Comparison of ENCODE assay signal across 7 cellular contexts in the genomic region with DNA sequence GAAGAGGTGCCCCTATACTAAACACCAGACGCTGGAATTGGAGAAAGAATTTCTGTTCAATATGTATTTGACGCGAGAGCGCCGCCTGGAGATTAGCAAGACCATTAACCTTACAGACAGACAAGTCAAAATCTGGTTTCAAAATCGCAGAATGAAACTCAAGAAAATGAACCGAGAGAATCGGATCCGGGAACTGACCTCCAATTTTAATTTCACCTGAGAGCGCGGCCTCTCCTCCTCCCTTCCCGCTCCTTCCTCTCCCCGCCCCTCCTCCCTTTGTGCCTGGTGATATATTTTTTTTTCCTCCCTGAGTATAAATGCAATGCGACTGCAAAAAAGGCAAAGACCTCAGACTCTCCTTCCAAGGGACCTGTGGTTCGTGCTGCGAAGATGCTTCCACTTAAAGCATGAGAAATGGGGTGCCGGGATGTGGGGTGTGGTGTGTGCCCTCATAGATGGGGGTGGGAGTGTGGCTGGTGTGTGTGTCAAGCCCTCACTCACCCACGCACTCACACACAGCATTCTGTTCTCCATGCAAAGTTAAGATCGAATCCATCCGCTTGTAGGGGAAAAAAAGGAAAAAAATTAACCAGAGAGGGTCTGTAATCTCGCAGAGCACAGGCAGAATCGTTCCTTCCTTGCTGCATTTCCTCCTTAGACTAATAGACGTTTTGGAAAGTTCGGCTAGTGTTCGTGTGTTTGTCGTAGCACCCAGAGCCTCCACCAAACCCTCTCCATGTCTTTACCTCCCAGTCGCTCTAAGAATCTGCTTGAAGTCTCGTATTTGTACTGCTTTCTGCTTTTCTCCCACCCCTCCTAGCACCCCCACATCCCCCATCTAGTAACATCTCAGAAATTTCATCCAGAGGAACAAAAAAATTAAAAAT. TPM values are rescaled to one million over a fixed set of nuclear protein-coding genes. Genes with fewer than 3 reads are reported as not detected.
A peak's percentile ranks its signal among the peaks of the same experiment; 100 is the strongest.
DNase-seq lines count a peak whose midpoint lies in the region; ATAC-seq and TF ChIP-seq lines count a peak whose summit lies in the region.

No MANE protein-coding gene starts in this region.

- no peaks in the 10 kb centered on the region for H3F3A ChIP-seq in smooth muscle cell (ENCODE audit: low read depth)

- no peaks in the 10 kb centered on the region for H3K9me2 ChIP-seq in HCT116 (ENCODE audit: insufficient read depth)

- ATAC-seq in DND-41 (ENCODE audit: insufficient read depth, low read depth) (peak; percentile 79), HCT116 (peak; percentile 57), GM18907 (IDR thresholded peaks at IDR 0.05; ENCODE audit: unreplicated experiment) (no peak)

- H3K4me3 ChIP-seq in DND-41 (ENCODE audit: low read depth in 1 of 2, low read length in 2 of 2) (peak overlapping the region in 1 of 2 experiments; percentile 31; a peak in 2 of 4 replicates), HCT116 (replicated peaks in 1 of 2; ENCODE audit: low read depth in 1 of 2, low read length in 2 of 2) (peak overlapping the region; percentile 30 to 49), fibroblast of mammary gland (ENCODE audit: control insufficient read depth, low read depth, low read length) (peak overlapping the region; percentile 40), smooth muscle cell (no peak overlapping the region)

- H3K27ac ChIP-seq in DND-41 (ENCODE audit: low read length): no peak overlapping the region
- no peak overlapping the region for H3K27ac ChIP-seq in HCT116 (ENCODE audit: low read depth, low read length)
- H3K27ac ChIP-seq in RWPE1: no peak overlapping the region
- no peak overlapping the region for H3K27ac ChIP-seq in smooth muscle cell (ENCODE audit: low read depth)

- no peaks in the 10 kb centered on the region for H3K79me2 ChIP-seq in DND-41 (ENCODE audit: insufficient read depth, low read length)
- no peaks in the 10 kb centered on the region for H3K79me2 ChIP-seq in HCT116 (ENCODE audit: insufficient read depth, low read length)
- no peaks in the 10 kb centered on the region for H3K79me2 ChIP-seq in smooth muscle cell (ENCODE audit: low read depth)

- peak; percentile 77 for TF ChIP-seq RAD21 in HCT116 (IDR thresholded peaks at IDR 0.05; ENCODE audit: low read depth)

- peaks cover 13% of the 10 kb centered on the region for H3K4me1 ChIP-seq in DND-41 (ENCODE audit: insufficient read depth, low read length)
- peaks cover 9 to 25% of the 10 kb centered on the region in 2 experiments for H3K4me1 ChIP-seq in HCT116 (ENCODE audit: control insufficient read depth in 1 of 2, insufficient read depth in 2 of 2, low read length in 2 of 2)
- no peaks in the 10 kb centered on the region for H3K4me1 ChIP-seq in smooth muscle cell (ENCODE audit: low read depth)

- RAD21 ChIA-PET in HCT116 (lab: Charles Lee; ENCODE audit: low non-redundant PET in 1 of 2, low total read pairs in 2 of 2, uncharacterized antibody in 2 of 2, unreplicated experiment in 2 of 2): interaction anchor here in 1 of 2 experiments (0.7 kb wide), 1 partner anchor 200 kb away, joined by 3 read pairs; no protein-coding TSS in a partner anchor

- no peak for TF ChIP-seq POLR2A in HCT116 (IDR thresholded peaks at IDR 0.05; ENCODE audit: borderline replicate concordance, extremely low read depth, insufficient read depth, insufficient read length)

- no peak overlapping the region for H3K9ac ChIP-seq in DND-41 (ENCODE audit: low read depth, low read length)
- peak overlapping the region; percentile 45 for H3K9ac ChIP-seq in HCT116 (ENCODE audit: low read length)
- no peak overlapping the region for H3K9ac ChIP-seq in smooth muscle cell (ENCODE audit: low read depth)

- H3K9me3 ChIP-seq in DND-41 (ENCODE audit: insufficient read depth, low read length, severe bottlenecking): no peaks in the 10 kb centered on the region
- no peaks in the 10 kb centered on the region for H3K9me3 ChIP-seq in HCT116 (ENCODE audit: control insufficient read depth in 1 of 2, insufficient read depth in 1 of 2, low read depth in 1 of 2, low read length in 2 of 2)
- no peaks in the 10 kb centered on the region for H3K9me3 ChIP-seq in smooth muscle cell (replicated peaks; ENCODE audit: low read depth)

- CTCF ChIA-PET in HCT116 (lab: Charles Lee) (interaction anchor here (0.8 to 5.7 kb wide), 7 partner anchors 17 to 220 kb away, joined by 3 to 35 read pairs (median 3); no protein-coding TSS in a partner anchor), RWPE1 (lab: Yijun Ruan, JAX) (interaction anchor here (0.7 to 1.5 kb wide), 3 partner anchors 13 to 212 kb away, joined by 3 to 9 read pairs (median 9); no protein-coding TSS in a partner anchor)

- POLR2A ChIA-PET in HCT116 (lab: Charles Lee) (interaction anchor here (0.6 to 1.1 kb wide), 2 partner anchors 10 to 474 kb away, joined by 3 read pairs; a partner anchor contains a TSS), RWPE1 (lab: Yijun Ruan, JAX; ENCODE audit: low non-redundant PET) (no interaction called here)

- H3K27me3 ChIP-seq in DND-41 (ENCODE audit: insufficient read depth, low read length, poor library complexity): peaks cover 75% of the 10 kb centered on the region
- no peaks in the 10 kb centered on the region for H3K27me3 ChIP-seq in HCT116 (ENCODE audit: insufficient read depth, low read length)
- peaks cover 100% of the 10 kb centered on the region for H3K27me3 ChIP-seq in smooth muscle cell (ENCODE audit: low read depth)

- peak; percentile 73 for TF ChIP-seq CTCF in DND-41 (IDR thresholded peaks at IDR 0.05; ENCODE audit: borderline replicate concordance, extremely low read depth, low read length, poor library complexity, severe bottlenecking)
- peak; percentile 52 to 81 (median 67) for TF ChIP-seq CTCF in HCT116 (IDR thresholded peaks at IDR 0.05 in 2 of 3, conservative IDR thresholded peaks at IDR 0.05 in 1 of 3; ENCODE audit: borderline replicate concordance in 1 of 3, insufficient read depth in 1 of 3, low read depth in 2 of 3, low read length in 2 of 3)
- TF ChIP-seq CTCF in RWPE1 (conservative IDR thresholded peaks at IDR 0.05; ENCODE audit: low read depth): peak; percentile 57
- peak; percentile 58 for TF ChIP-seq CTCF in fibroblast of mammary gland (conservative IDR thresholded peaks at IDR 0.05; ENCODE audit: control insufficient read depth, insufficient read depth, low read depth, low read length)
- TF ChIP-seq CTCF in smooth muscle cell (IDR thresholded peaks at IDR 0.05; ENCODE audit: borderline replicate concordance, insufficient read depth, poor library complexity, severe bottlenecking): peak; percentile 39

- H3K36me3 ChIP-seq in DND-41 (ENCODE audit: insufficient read depth, low read length) (no peaks in the 10 kb centered on the region), HCT116 (ENCODE audit: control insufficient read depth in 1 of 2, insufficient read depth in 2 of 2, low read length in 2 of 2) (no peaks in the 10 kb centered on the region), smooth muscle cell (ENCODE audit: low read depth) (no peaks in the 10 kb centered on the region)

- BruUV-seq in HCT116 (replicated peaks; lab: Mats Ljungman, UMichigan): no TSS peak

- H4K20me1 ChIP-seq in DND-41 (ENCODE audit: insufficient read depth, low read length) (no peaks in the 10 kb centered on the region), HCT116 (ENCODE audit: insufficient read depth) (no peaks in the 10 kb centered on the region), smooth muscle cell (ENCODE audit: low read depth) (no peaks in the 10 kb centered on the region)

- peak; percentile 61 for DNase-seq in DND-41
- no peak for DNase-seq in HCT116 (ENCODE audit: low read depth, low spot score)
- DNase-seq in RWPE1 (ENCODE audit: low spot score): no peak
- peak; percentile 71 for DNase-seq in fibroblast of mammary gland (ENCODE audit: low read depth)
- DNase-seq in smooth muscle cell (lab: John Stamatoyannopoulos, UW; ENCODE audit: unreplicated experiment): no peak
- no peak for DNase-seq in NCI-H2081 treated with DMSO at 0.1 percent for 48 hours (lab: John Stamatoyannopoulos, UW)

- 21% methylated on average over 28 of the region's 28 CpGs for WGBS in smooth muscle cell (ENCODE audit: low lambda C conversion rate)

- intact Hi-C loops in HCT116 (cut with micrococcal nuclease): loop anchor here (5.0 kb wide), 1 partner anchor 222 kb away; no protein-coding TSS in a partner anchor

- peak overlapping the region; percentile 46 for H3K4me2 ChIP-seq in DND-41 (ENCODE audit: insufficient read depth, low read length)
- H3K4me2 ChIP-seq in HCT116 (ENCODE audit: low read length): peak overlapping the region; percentile 80
- H3K4me2 ChIP-seq in smooth muscle cell: no peak overlapping the region

- H2AFZ ChIP-seq in DND-41 (ENCODE audit: low read depth, low read length): no peak overlapping the region
- peak overlapping the region; percentile 60 for H2AFZ ChIP-seq in HCT116 (ENCODE audit: low read depth, low read length, poor library complexity, severe bottlenecking)
- H2AFZ ChIP-seq in smooth muscle cell (ENCODE audit: low read depth): no peak overlapping the region

TF ChIP-seq in HCT116, 20 proteins besides CTCF, POLR2A, EP300 and RAD21:
- TF ChIP-seq YY1 (IDR thresholded peaks at IDR 0.05; ENCODE audit: extremely low read depth, insufficient replicate concordance, low read depth, low read length): no peak
- TF ChIP-seq, protein P1, sequence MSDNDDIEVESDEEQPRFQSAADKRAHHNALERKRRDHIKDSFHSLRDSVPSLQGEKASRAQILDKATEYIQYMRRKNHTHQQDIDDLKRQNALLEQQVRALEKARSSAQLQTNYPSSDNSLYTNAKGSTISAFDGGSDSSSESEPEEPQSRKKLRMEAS (IDR thresholded peaks at IDR 0.05): no peak
- no peak for TF ChIP-seq ZNF274 (IDR thresholded peaks at IDR 0.05; ENCODE audit: low read depth, low read length)
- no peak for TF ChIP-seq JUND (IDR thresholded peaks at IDR 0.05)

RNA-seq across cellular contexts. Expression of a gene that starts 4.5 kb away (rescaled TPM):
- 3.8 TPM for total RNA-seq in HCT116 (2021; ENCODE audit: unreplicated experiment)
- 1.00 and 2.6 TPM in 2 replicates for polyA plus RNA-seq in HCT116 (2012)
- not detected in 2 replicates for total RNA-seq in smooth muscle cell
- 0.66 and 0.67 TPM in 2 replicates for polyA plus RNA-seq in smooth muscle cell

RNA-seq across cellular contexts. Expression of a gene that starts 10.5 kb away (rescaled TPM):
- 11.3 TPM for total RNA-seq in HCT116 (2021; ENCODE audit: unreplicated experiment)
- polyA plus RNA-seq in HCT116 (2012): 3.9 and 5.3 TPM in 2 replicates
- 0.54 and 1.2 TPM in 2 replicates for total RNA-seq in smooth muscle cell
- 2.5 and 2.7 TPM in 2 replicates for polyA plus RNA-seq in smooth muscle cell

RNA-seq across cellular contexts. Expression of a gene that starts 14.7 kb away (rescaled TPM):
- total RNA-seq in HCT116 (2021; ENCODE audit: unreplicated experiment): 0.25 TPM
- 0.25 and 0.26 TPM in 2 replicates for polyA plus RNA-seq in HCT116 (2012)
- total RNA-seq in smooth muscle cell: not detected in 2 replicates
- 0.43 and 0.51 TPM in 2 replicates for polyA plus RNA-seq in smooth muscle cell

RNA-seq across cellular contexts. Expression of a gene that starts 16.5 kb away (rescaled TPM):
- 0.22 TPM for total RNA-seq in HCT116 (2021; ENCODE audit: unreplicated experiment)
- polyA plus RNA-seq in HCT116 (2012): 0.05 and 0.14 TPM in 2 replicates
- 0.27 and 0.72 TPM in 2 replicates for total RNA-seq in smooth muscle cell
- polyA plus RNA-seq in smooth muscle cell: 0.23 and 0.25 TPM in 2 replicates

RNA-seq across cellular contexts. Expression of a gene that starts 19.3 kb away (rescaled TPM):
- 0.98 TPM for total RNA-seq in HCT116 (2021; ENCODE audit: unreplicated experiment)
- 0.52 and 0.90 TPM in 2 replicates for polyA plus RNA-seq in HCT116 (2012)
- total RNA-seq in smooth muscle cell: 1.4 and 1.6 TPM in 2 replicates
- 3.8 and 4.4 TPM in 2 replicates for polyA plus RNA-seq in smooth muscle cell

Comparison
In these comparisons a context has a peak if more than half of its experiments do, and no peak if none do; other contexts are left out.
1. DNase-seq: peak in DND-41 (single experiment) and fibroblast of mammary gland (single experiment); none in HCT116 (single experiment), RWPE1 (single experiment), smooth muscle cell (single experiment) and NCI-H2081 treated with DMSO at 0.1 percent for 48 hours (single experiment).
2. Peak in every context shown above with its lines, with median percentiles within 50 percentile points of each other: CTCF ChIP-seq.